ENCODE assay signal across 8 cellular contexts in the genomic region with DNA sequence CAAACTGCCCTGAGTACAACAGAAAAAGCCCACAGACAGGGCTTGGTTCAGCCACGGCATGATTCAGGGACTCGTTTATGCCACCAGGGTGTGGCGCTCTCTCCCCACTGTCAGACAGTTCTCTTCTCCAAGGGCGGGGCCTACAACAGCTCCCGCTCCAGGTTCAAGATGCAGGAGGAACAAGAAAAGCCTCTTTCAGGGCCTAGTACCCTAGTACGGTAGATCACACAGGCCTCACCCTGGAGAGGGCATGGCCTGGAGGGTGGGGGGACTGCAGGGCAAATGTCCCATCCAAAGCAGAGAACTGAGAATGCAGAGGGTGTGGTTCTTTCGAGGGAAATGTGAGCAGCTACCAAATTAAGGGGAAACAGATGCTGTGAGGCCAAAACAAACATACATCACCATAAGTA. TPM values are rescaled to one million over a fixed set of nuclear protein-coding genes. Genes with fewer than 3 reads are reported as not detected.
DNase-seq lines count a peak whose midpoint lies in the region; ATAC-seq and TF ChIP-seq lines count a peak whose summit lies in the region.

No MANE protein-coding gene starts in this region.

- peaks cover 49% of the 10 kb centered on the region for H3K79me2 ChIP-seq in mammary epithelial cell (ENCODE audit: insufficient read depth, low read length)

- H4K8ac ChIP-seq in IMR-90 (ENCODE audit: low read depth in 2 of 2, low read length in 2 of 2), result no peak overlapping the region

- H3K14ac ChIP-seq in IMR-90 (replicated peaks; ENCODE audit: low read depth, low read length), result no peak overlapping the region

- peaks cover 43% of the 10 kb centered on the region for H3K4me1 Mint-ChIP-seq in CD8-positive, alpha-beta T cell (ENCODE audit: low read depth)
- H3K4me1 Mint-ChIP-seq in T-cell, result peaks cover 44 to 57% (median 45%) of the 10 kb centered on the region in 3 donors

- H4K91ac ChIP-seq in IMR-90 (ENCODE audit: insufficient read depth, low read depth, low read length), result no peak overlapping the region

- H3K79me1 ChIP-seq in IMR-90 (ENCODE audit: low read depth in 1 of 2, low read length in 2 of 2), result peaks cover 31 to 56% of the 10 kb centered on the region in 2 experiments

- peaks cover 59% of the 10 kb centered on the region for H3K36me3 Mint-ChIP-seq in CD8-positive, alpha-beta T cell
- peaks cover 36% of the 10 kb centered on the region for H3K36me3 Mint-ChIP-seq in T-cell

- H2AK9ac ChIP-seq in IMR-90 (replicated peaks; ENCODE audit: low read depth, low read length, poor library complexity), result peak overlapping the region; percentile 71

- intact Hi-C loops in CD8-positive, alpha-beta T cell (cut with DNase I, micrococcal nuclease), result loop anchor here (1.0 to 5.0 kb wide), 3 partner anchors 130 to 287 kb away; no protein-coding TSS in a partner anchor
- intact Hi-C loops in IMR-90 (cut with micrococcal nuclease), result loop anchor here (1.0 kb wide), 1 partner anchor 289 kb away; no protein-coding TSS in a partner anchor
- intact Hi-C loops in mammary epithelial cell (cut with micrococcal nuclease), result loop anchor here (1.0 kb wide), 1 partner anchor 289 kb away; no protein-coding TSS in a partner anchor
- intact Hi-C loops in stomach (cut with DNase I; ENCODE audit: low total_unique reads), result no loop called here

- BruUV-seq in IMR-90 (replicated peaks; lab: Mats Ljungman, UMichigan) (no TSS peak), mammary epithelial cell (replicated peaks; lab: Mats Ljungman, UMichigan) (no TSS peak)

- H3K27me3 Mint-ChIP-seq in CD8-positive, alpha-beta T cell (ENCODE audit: low read depth), result no peaks in the 10 kb centered on the region
- H3K27me3 Mint-ChIP-seq in T-cell, result no peaks in the 10 kb centered on the region

- no peaks in the 10 kb centered on the region for H3K9me3 Mint-ChIP-seq in CD8-positive, alpha-beta T cell
- no peaks in the 10 kb centered on the region for H3K9me3 Mint-ChIP-seq in T-cell

- POLR2A ChIA-PET in CD8-positive, alpha-beta T cell (lab: Charles Lee), result no interaction called here
- POLR2A ChIA-PET in IMR-90 (lab: Charles Lee; ENCODE audit: unreplicated experiment) (no interaction called here), T-cell (lab: Charles Lee) (no interaction called here)

- no peak overlapping the region for H2BK20ac ChIP-seq in IMR-90 (ENCODE audit: low read depth, low read length)

- H3K4me3 Mint-ChIP-seq in CD8-positive, alpha-beta T cell, result no peak overlapping the region
- H3K4me3 Mint-ChIP-seq in T-cell, result no peak overlapping the region

- no peak overlapping the region for H2BK15ac ChIP-seq in IMR-90 (ENCODE audit: low read depth, low read length)

- in situ Hi-C loops in IMR-90 (cut with MboI; ENCODE audit: low sequenced_read_pairs), result no loop called here
- in situ Hi-C loops in mammary epithelial cell (cut with MboI; ENCODE audit: low sequenced_read_pairs in 2 of 2), result loop anchor here in 1 of 2 donors (10.0 kb wide), 1 partner anchor 523 kb away; no protein-coding TSS in a partner anchor

- H2AFZ ChIP-seq in IMR-90 (replicated peaks; ENCODE audit: low read length, poor library complexity) (no peak overlapping the region), mammary epithelial cell (ENCODE audit: low read depth, low read length) (no peak overlapping the region)

- H3K56ac ChIP-seq in IMR-90 (ENCODE audit: extremely low read depth, insufficient read depth, low read length), result no peak overlapping the region

- peak in 4 of 7 experiments; percentile 28 to 59 (median 34) for DNase-seq in CD8-positive, alpha-beta T cell
- DNase-seq in IMR-90 (no peak), T-cell (peak in 13 of 34 experiments; percentile 10 to 49 (median 19)), mammary epithelial cell (no peak), left lobe of liver (ENCODE audit: low spot score) (no peak), stomach (peak; percentile 71), NCI-H345 treated with DMSO at 0.1 percent for 48 hours (lab: John Stamatoyannopoulos, UW; ENCODE audit: unreplicated experiment) (no peak)

- H4K20me1 ChIP-seq in IMR-90 (ENCODE audit: insufficient read depth, low read length) (peaks cover 14% of the 10 kb centered on the region), mammary epithelial cell (ENCODE audit: insufficient read depth, low read length) (peaks cover 3% of the 10 kb centered on the region)

- TF ChIP-seq POLR2A in IMR-90 (IDR thresholded peaks at IDR 0.05; ENCODE audit: low read depth, low read length) (no peak), stomach (IDR thresholded peaks at IDR 0.05) (no peak)

- H3K4ac ChIP-seq in IMR-90 (ENCODE audit: low read depth, low read length), result no peak overlapping the region

- TF ChIP-seq CTCF in CD8-positive, alpha-beta T cell (IDR thresholded peaks at IDR 0.05), result peak; percentile 17
- peak; percentile 42 for TF ChIP-seq CTCF in IMR-90 (conservative IDR thresholded peaks at IDR 0.05; ENCODE audit: low read depth, low read length)
- TF ChIP-seq CTCF in mammary epithelial cell (conservative IDR thresholded peaks at IDR 0.05 in 1 of 2, IDR thresholded peaks at IDR 0.05 in 1 of 2; ENCODE audit: extremely low read depth in 1 of 2, insufficient read depth in 1 of 2, low read depth in 1 of 2, low read length in 2 of 2), result peak; percentile 27 to 46
- TF ChIP-seq CTCF in stomach (IDR thresholded peaks at IDR 0.05), result peak in 4 of 7 experiments; percentile 23 to 62 (median 42)

- H3K27ac Mint-ChIP-seq in CD8-positive, alpha-beta T cell, result peak overlapping the region; percentile 14
- peak overlapping the region in 1 of 2 donors; percentile 46 for H3K27ac Mint-ChIP-seq in T-cell

- H3K9me1 ChIP-seq in IMR-90 (ENCODE audit: insufficient read depth, low read length), result peaks cover 8% of the 10 kb centered on the region

- TF ChIP-seq RAD21 in IMR-90 (IDR thresholded peaks at IDR 0.05; ENCODE audit: low read length), result peak; percentile 51

- peaks cover 28% of the 10 kb centered on the region for H3K36me3 ChIP-seq in CD8-positive, alpha-beta T cell (ENCODE audit: insufficient read depth, low read length)
- H3K36me3 ChIP-seq in IMR-90 (ENCODE audit: control insufficient read depth, insufficient read depth, low read length) (peaks cover 12% of the 10 kb centered on the region), mammary epithelial cell (ENCODE audit: insufficient read depth, low read length) (peaks cover 5% of the 10 kb centered on the region), stomach (peaks cover 14 to 77% (median 51%) of the 10 kb centered on the region in 4 donors)

- no peak overlapping the region for H3K4me3 ChIP-seq in CD8-positive, alpha-beta T cell (ENCODE audit: low read depth, low read length)
- H3K4me3 ChIP-seq in IMR-90 (ENCODE audit: insufficient read depth, low read depth, low read length) (no peak overlapping the region), mammary epithelial cell (replicated peaks in 1 of 3; ENCODE audit: insufficient read depth in 1 of 3, low read depth in 2 of 3, low read length in 3 of 3) (no peak overlapping the region), stomach (no peak overlapping the region)

- no peak for TF ChIP-seq EP300 in stomach (IDR thresholded peaks at IDR 0.05)

- H3K9ac ChIP-seq in IMR-90 (ENCODE audit: low read depth, low read length) (no peak overlapping the region), mammary epithelial cell (ENCODE audit: insufficient read depth, low read length) (no peak overlapping the region)

- H2AK5ac ChIP-seq in IMR-90 (ENCODE audit: low read depth, low read length), result 0 out of 2 replicates have a peak overlapping the region, but pooled peaks have one; percentile 13

- no CpG with 5 or more reads among the region's 7 CpGs for WGBS in IMR-90 (ENCODE audit: extremely low coverage in 2 of 2, insufficient read length in 1 of 2), 2 experiments
- 69% methylated on average over 7 of the region's 7 CpGs for WGBS in mammary epithelial cell (ENCODE audit: low coverage, missing lambda C conversion rate)
- 24 to 38% (median 30%) methylated on average over 7 of the region's 7 CpGs for WGBS in stomach, 5 donors

- dilution Hi-C loops in IMR-90 (cut with HindIII; ENCODE audit: low sequenced_read_pairs, unreplicated experiment), result no loop called here
- dilution Hi-C loops in mammary epithelial cell (cut with HindIII; ENCODE audit: low sequenced_read_pairs), result no loop called here

- no peaks in the 10 kb centered on the region for H3K9me3 ChIP-seq in CD8-positive, alpha-beta T cell (ENCODE audit: low read length)
- H3K9me3 ChIP-seq in IMR-90 (ENCODE audit: control insufficient read depth, insufficient read depth, low read length) (no peaks in the 10 kb centered on the region), mammary epithelial cell (replicated peaks; ENCODE audit: insufficient read depth, low read length) (no peaks in the 10 kb centered on the region), stomach (no peaks in the 10 kb centered on the region)

- H4K5ac ChIP-seq in IMR-90 (ENCODE audit: low read depth, low read length), result no peak overlapping the region

- no peaks in the 10 kb centered on the region for H3K27me3 ChIP-seq in CD8-positive, alpha-beta T cell (ENCODE audit: insufficient read depth, low read length)
- H3K27me3 ChIP-seq in IMR-90 (ENCODE audit: control insufficient read depth, insufficient read depth, low read length) (no peaks in the 10 kb centered on the region), mammary epithelial cell (ENCODE audit: insufficient read depth, low read length) (no peaks in the 10 kb centered on the region), stomach (no peaks in the 10 kb centered on the region)

- H3K18ac ChIP-seq in IMR-90 (ENCODE audit: low read depth, low read length), result no peak overlapping the region

- CTCF ChIA-PET in CD8-positive, alpha-beta T cell (lab: Charles Lee), result interaction anchor here (0.8 to 2.5 kb wide), 13 partner anchors 9 to 522 kb away, joined by 3 to 26 read pairs (median 4); no protein-coding TSS in a partner anchor
- CTCF ChIA-PET in IMR-90 (lab: Yijun Ruan, JAX), result no interaction called here
- CTCF ChIA-PET in T-cell (lab: Charles Lee), result interaction anchor here (1.6 to 1.9 kb wide), 3 partner anchors 14 to 289 kb away, joined by 6 to 8 read pairs (median 7); no protein-coding TSS in a partner anchor
- CTCF ChIA-PET in mammary epithelial cell (lab: Charles Lee; ENCODE audit: low non-redundant PET), result no interaction called here

- no peak overlapping the region for H3K4me2 ChIP-seq in IMR-90 (ENCODE audit: low read depth, low read length)
- no peak overlapping the region for H3K4me2 ChIP-seq in mammary epithelial cell (ENCODE audit: insufficient read depth, low read depth, low read length)

- H2BK120ac ChIP-seq in IMR-90 (ENCODE audit: low read depth, low read length), result no peak overlapping the region

- no peaks in the 10 kb centered on the region for H3K4me1 ChIP-seq in CD8-positive, alpha-beta T cell (ENCODE audit: insufficient read depth, low read length)
- H3K4me1 ChIP-seq in IMR-90 (ENCODE audit: control insufficient read depth, insufficient read depth, low read length), result peaks cover 5% of the 10 kb centered on the region
- H3K4me1 ChIP-seq in mammary epithelial cell (ENCODE audit: insufficient read depth, low read length), result no peaks in the 10 kb centered on the region
- H3K4me1 ChIP-seq in stomach, result peaks cover 15 to 21% (median 17%) of the 10 kb centered on the region in 4 donors

- H3K23ac ChIP-seq in IMR-90 (ENCODE audit: low read depth, low read length), result no peak overlapping the region

- H2BK5ac ChIP-seq in IMR-90 (ENCODE audit: low read depth, low read length, poor library complexity, severe bottlenecking), result no peak overlapping the region

- H3K27ac ChIP-seq in CD8-positive, alpha-beta T cell (ENCODE audit: low read depth, low read length), result no peak overlapping the region
- H3K27ac ChIP-seq in IMR-90 (ENCODE audit: insufficient read depth, low read length) (no peak overlapping the region), mammary epithelial cell (ENCODE audit: insufficient read depth, low read depth, low read length) (no peak overlapping the region), stomach (no peak overlapping the region)

- peak; percentile 46 for ATAC-seq in CD8-positive, alpha-beta T cell
- peak; percentile 55 for ATAC-seq in IMR-90 (ENCODE audit: low read depth)
- ATAC-seq in T-cell (replicated peaks in 1 of 4), result peak; percentile 34 to 64 (median 61)
- peak; percentile 66 for ATAC-seq in left lobe of liver
- ATAC-seq in HG03139 (IDR thresholded peaks at IDR 0.05; ENCODE audit: unreplicated experiment), result no peak

RNA-seq across cellular contexts. Expression of gene MESD, which starts 12.0 kb away (rescaled TPM):
- 1 to 10 TPM; 6.4 to 8.1 TPM for total RNA-seq in CD8-positive, alpha-beta T cell
- total RNA-seq in IMR-90 (2012; rRNA removed) (10.0 and 15.3 TPM in 2 replicates), T-cell (10 to 100 TPM; 17.7 to 32.8 (median 30.7) TPM), mammary epithelial cell (10 to 100 TPM; 13.2 to 25.9 TPM), left lobe of liver (16.6 TPM), stomach (10 to 100 TPM; 11.2 to 34.8 (median 24.2) TPM)
- polyA plus RNA-seq in IMR-90 (2012; rRNA removed) (14.0 and 14.7 TPM in 2 replicates), mammary epithelial cell (15.7 TPM), stomach (1 to 10 TPM; 5.5 to 10.0 (median 9.2) TPM)
- 6.2 and 6.5 TPM in 2 replicates for polyA plus RNA-seq in IMR-90 (2012; cell fraction: cytosol; rRNA removed)
- polyA plus RNA-seq in IMR-90 (2012; cell fraction: nucleus; rRNA removed; ENCODE audit: low replicate concordance), result 3.5 and 8.2 TPM in 2 replicates
- polyA minus RNA-seq in mammary epithelial cell, result 26.1 TPM

RNA-seq across cellular contexts. Expression of gene TLNRD1, which starts 23.1 kb away (rescaled TPM):
- 10 to 100 TPM; 15.3 to 15.6 TPM for total RNA-seq in CD8-positive, alpha-beta T cell
- total RNA-seq in IMR-90 (2012; rRNA removed) (2.2 and 2.8 TPM in 2 replicates), T-cell (10 to 100 TPM; 10.9 to 36.2 (median 29.8) TPM), mammary epithelial cell (10 to 100 TPM; 16.8 to 18.1 TPM), left lobe of liver (4.2 TPM), stomach (10 to 100 TPM in 4 of 5 donors, 1 to 10 TPM in 1; 1.8 to 88.3 (median 21.0) TPM)
- polyA plus RNA-seq in IMR-90 (2012; rRNA removed) (6.8 and 9.5 TPM in 2 replicates), mammary epithelial cell (10.0 TPM), stomach (1 to 10 TPM; 5.7 to 8.4 (median 6.9) TPM)
- polyA plus RNA-seq in IMR-90 (2012; cell fraction: cytosol; rRNA removed), result 4.7 and 12.7 TPM in 2 replicates
- polyA plus RNA-seq in IMR-90 (2012; cell fraction: nucleus; rRNA removed; ENCODE audit: low replicate concordance), result 3.6 and 10.3 TPM in 2 replicates
- polyA minus RNA-seq in mammary epithelial cell, result 5.0 TPM

Comparison
In these comparisons a context has a peak if more than half of its experiments do, and no peak if none do; other contexts are left out.
1. DNase-seq: peak in CD8-positive, alpha-beta T cell (4 of 7) and stomach (single experiment); none in IMR-90 (single experiment), mammary epithelial cell (single experiment), left lobe of liver (single experiment) and NCI-H345 treated with DMSO at 0.1 percent for 48 hours (single experiment).
2. CTCF ChIA-PET loops: an anchor here in CD8-positive, alpha-beta T cell (0.8 to 2.5 kb wide) and T-cell (1.6 to 1.9 kb wide); none called in IMR-90 and mammary epithelial cell.
3. Peak in every context shown above with its lines, with median percentiles within 50 percentile points of each other: CTCF ChIP-seq.